Comparison of ENCODE assay signal across 33 cellular contexts in the genomic region with DNA sequence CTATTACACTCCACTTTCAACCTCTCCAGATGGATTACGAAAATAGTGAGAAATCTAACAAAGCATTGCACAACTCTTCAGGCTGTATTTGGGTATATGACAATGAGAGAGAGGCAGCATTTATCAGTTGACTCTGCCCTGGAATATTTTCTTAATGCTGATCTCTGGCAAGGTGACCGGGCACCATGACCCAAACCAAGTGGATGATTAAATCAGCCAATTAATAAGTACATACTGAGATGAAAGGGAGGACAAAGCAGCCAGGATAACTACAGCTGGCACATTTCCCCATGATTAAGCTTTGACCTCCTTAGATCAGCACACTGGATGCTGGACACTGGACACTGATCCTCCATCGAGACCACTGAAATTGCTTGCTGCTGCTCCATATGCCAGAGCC.
"Had no signal": no experiment of that assay in that cellular context is flagged by ENCODE, and none has a peak within 500 bp of the region (broad histone marks: within the 10 kb centered on the region; RNA-seq: fewer than 3 reads in every experiment).

No MANE protein-coding gene starts in this region.

- H3K27me3 ChIP-seq: adrenal gland, body of pancreas, esophagus muscularis mucosa, foreskin keratinocyte, gastrocnemius medialis, heart left ventricle had no signal

- H3K9me3 Mint-ChIP-seq: activated CD4-positive, alpha-beta T cell treated with anti-CD3 and anti-CD28 coated beads, Interleukin-2, amount 10 ng/mL, durations not matched to agents 24 days and 14 days; activated naive CD4-positive, alpha-beta T cell treated with anti-CD3 and anti-CD28 coated beads for 36 hours; activated T-helper 2 cell treated with anti-CD3 and anti-CD28 coated beads, Interferon-gamma antibody, Interleukin-2, Interleukin-4, amounts not matched to agents 10 μg/mL and 5 μg/mL and 100 μg/mL, durations not matched to agents 14 hours and 24 hours and 36 hours had no signal

- H3K4me3 Mint-ChIP-seq: activated CD4-positive, alpha-beta memory T cell treated with anti-CD3 and anti-CD28 coated beads for 36 hours; activated CD4-positive, alpha-beta T cell treated with anti-CD3 and anti-CD28 coated beads for 36 hours; activated CD4-positive, alpha-beta T cell treated with anti-CD3 and anti-CD28 coated beads, Interleukin-2, amount 10 ng/mL, durations not matched to agents 24 days and 14 days; activated CD8-positive, alpha-beta memory T cell treated with anti-CD3 and anti-CD28 coated beads, Interleukin-2, amount 10 ng/mL, durations not matched to agents 7 days and 5 days; activated CD8-positive, alpha-beta T cell treated with anti-CD3 and anti-CD28 coated beads, Interleukin-2, amount 10 ng/mL, durations not matched to agents 7 days and 5 days; activated naive CD4-positive, alpha-beta T cell treated with anti-CD3 and anti-CD28 coated beads for 36 hours; activated naive CD4-positive, alpha-beta T cell treated with anti-CD3 and anti-CD28 coated beads, Interleukin-2, amount 50 U/mL, for 24 hours; activated naive CD8-positive, alpha-beta T cell treated with anti-CD3 and anti-CD28 coated beads for 36 hours; activated naive CD8-positive, alpha-beta T cell treated with anti-CD3 and anti-CD28 coated beads, Interleukin-2, amount 50 U/mL, for 24 hours; activated T-helper 1 cell treated with anti-CD3 and anti-CD28 coated beads, Interleukin-12 subunit alpha, Interleukin-12 subunit beta, Interleukin-2, Interleukin-4 antibody, amounts not matched to agents 30 ng/mL and 10 ng/mL and 1 ng/mL, durations not matched to agents 14 hours and 24 hours and 36 hours; effector memory CD8-positive, alpha-beta T cell; T-helper 1 cell treated with Interleukin-12 subunit alpha and Interleukin-12 subunit beta and Interleukin-4 antibody, amounts not matched to agents 30 μg/mL and 1 μg/mL, for 36 hours had no signal

- H3K9me3 ChIP-seq: adrenal gland, body of pancreas, esophagus muscularis mucosa, gastrocnemius medialis had no signal

- H3K27ac ChIP-seq: adrenal gland, body of pancreas, esophagus muscularis mucosa, foreskin keratinocyte, gastrocnemius medialis, heart left ventricle had no signal

- H3K27ac Mint-ChIP-seq: activated CD4-positive, alpha-beta memory T cell treated with anti-CD3 and anti-CD28 coated beads for 36 hours; activated CD4-positive, alpha-beta T cell treated with anti-CD3 and anti-CD28 coated beads for 36 hours; activated CD4-positive, alpha-beta T cell treated with anti-CD3 and anti-CD28 coated beads, Interleukin-2, amount 10 ng/mL, durations not matched to agents 24 days and 14 days; activated CD8-positive, alpha-beta memory T cell treated with anti-CD3 and anti-CD28 coated beads, Interleukin-2, amount 10 ng/mL, durations not matched to agents 7 days and 5 days; activated CD8-positive, alpha-beta T cell treated with anti-CD3 and anti-CD28 coated beads, Interleukin-2, amount 10 ng/mL, durations not matched to agents 7 days and 5 days; activated naive CD4-positive, alpha-beta T cell treated with anti-CD3 and anti-CD28 coated beads for 36 hours; activated naive CD4-positive, alpha-beta T cell treated with anti-CD3 and anti-CD28 coated beads, Interleukin-2, amount 50 U/mL, for 24 hours; activated naive CD8-positive, alpha-beta T cell treated with anti-CD3 and anti-CD28 coated beads for 36 hours; activated naive CD8-positive, alpha-beta T cell treated with anti-CD3 and anti-CD28 coated beads, Interleukin-2, amount 50 U/mL, for 24 hours; activated T-helper 1 cell treated with anti-CD3 and anti-CD28 coated beads, Interleukin-12 subunit alpha, Interleukin-12 subunit beta, Interleukin-2, Interleukin-4 antibody, amounts not matched to agents 30 ng/mL and 10 ng/mL and 1 ng/mL, durations not matched to agents 14 hours and 24 hours and 36 hours; activated T-helper 2 cell treated with anti-CD3 and anti-CD28 coated beads, Interferon-gamma antibody, Interleukin-2, Interleukin-4, amounts not matched to agents 10 μg/mL and 5 μg/mL and 100 μg/mL, durations not matched to agents 14 hours and 24 hours and 36 hours; effector memory CD8-positive, alpha-beta T cell; T-helper 1 cell treated with Interleukin-12 subunit alpha and Interleukin-12 subunit beta and Interleukin-4 antibody, amounts not matched to agents 30 μg/mL and 1 μg/mL, for 36 hours had no signal

- H3K4me1 Mint-ChIP-seq: activated CD4-positive, alpha-beta T cell treated with anti-CD3 and anti-CD28 coated beads for 36 hours; activated CD4-positive, alpha-beta T cell treated with anti-CD3 and anti-CD28 coated beads, Interleukin-2, amount 10 ng/mL, durations not matched to agents 24 days and 14 days; activated CD8-positive, alpha-beta memory T cell treated with anti-CD3 and anti-CD28 coated beads, Interleukin-2, amount 10 ng/mL, durations not matched to agents 7 days and 5 days; activated naive CD4-positive, alpha-beta T cell treated with anti-CD3 and anti-CD28 coated beads, Interleukin-2, amount 50 U/mL, for 24 hours; activated naive CD8-positive, alpha-beta T cell treated with anti-CD3 and anti-CD28 coated beads for 36 hours; activated naive CD8-positive, alpha-beta T cell treated with anti-CD3 and anti-CD28 coated beads, Interleukin-2, amount 50 U/mL, for 24 hours had no signal

- ATAC-seq: activated CD4-positive, alpha-beta T cell treated with anti-CD3 and anti-CD28 coated beads for 36 hours; activated CD8-positive, alpha-beta memory T cell treated with anti-CD3 and anti-CD28 coated beads, Interleukin-2, amount 10 ng/mL, durations not matched to agents 7 days and 5 days; activated CD8-positive, alpha-beta T cell treated with anti-CD3 and anti-CD28 coated beads, Interleukin-2, amount 10 ng/mL, durations not matched to agents 7 days and 5 days; activated naive CD8-positive, alpha-beta T cell treated with anti-CD3 and anti-CD28 coated beads, Interleukin-2, amount 50 U/mL, for 24 hours; body of pancreas; effector memory CD8-positive, alpha-beta T cell; foreskin keratinocyte; gastrocnemius medialis; heart left ventricle had no signal

- H3K27me3 Mint-ChIP-seq: activated CD4-positive, alpha-beta memory T cell treated with anti-CD3 and anti-CD28 coated beads for 36 hours; activated CD4-positive, alpha-beta T cell treated with anti-CD3 and anti-CD28 coated beads for 36 hours; activated CD4-positive, alpha-beta T cell treated with anti-CD3 and anti-CD28 coated beads, Interleukin-2, amount 10 ng/mL, durations not matched to agents 24 days and 14 days; activated CD8-positive, alpha-beta memory T cell treated with anti-CD3 and anti-CD28 coated beads, Interleukin-2, amount 10 ng/mL, durations not matched to agents 7 days and 5 days; activated naive CD4-positive, alpha-beta T cell treated with anti-CD3 and anti-CD28 coated beads, Interleukin-2, amount 50 U/mL, for 24 hours; activated naive CD8-positive, alpha-beta T cell treated with anti-CD3 and anti-CD28 coated beads for 36 hours; activated naive CD8-positive, alpha-beta T cell treated with anti-CD3 and anti-CD28 coated beads, Interleukin-2, amount 50 U/mL, for 24 hours had no signal

- H3K36me3 ChIP-seq: adrenal gland, esophagus muscularis mucosa, gastrocnemius medialis, heart left ventricle had no signal

- H3K4me3 ChIP-seq: adrenal gland, body of pancreas, esophagus muscularis mucosa, gastrocnemius medialis, heart left ventricle had no signal

- DNase-seq: activated CD4-positive, alpha-beta memory T cell treated with anti-CD3 and anti-CD28 coated beads for 36 hours; activated CD4-positive, alpha-beta T cell treated with anti-CD3 and anti-CD28 coated beads for 36 hours; activated CD4-positive, alpha-beta T cell treated with anti-CD3 and anti-CD28 coated beads, Interleukin-2, amount 10 ng/mL, durations not matched to agents 24 days and 14 days; activated CD4-positive, CD25-positive, alpha-beta regulatory T cell; activated CD4-positive, CD25-positive, alpha-beta regulatory T cell treated with anti-CD3 and anti-CD28 coated beads, Interleukin-2, amount 50 U/mL, for 72 hours; activated CD8-positive, alpha-beta memory T cell treated with anti-CD3 and anti-CD28 coated beads, Interleukin-2, amount 10 ng/mL, durations not matched to agents 7 days and 5 days; activated CD8-positive, alpha-beta memory T cell treated with anti-CD3 and anti-CD28 coated beads, Interleukin-2, amount 50 U/mL, for 4 hours; activated CD8-positive, alpha-beta T cell treated with anti-CD3 and anti-CD28 coated beads, Interleukin-2, amount 10 ng/mL, durations not matched to agents 7 days and 5 days; activated effector memory CD4-positive, alpha-beta T cell treated with anti-CD3 and anti-CD28 coated beads, Interleukin-2, amount 50 U/mL, for 16 hours; activated naive CD4-positive, alpha-beta T cell treated with anti-CD3 and anti-CD28 coated beads for 36 hours; activated naive CD8-positive, alpha-beta T cell treated with anti-CD3 and anti-CD28 coated beads for 36 hours; activated naive CD8-positive, alpha-beta T cell treated with anti-CD3 and anti-CD28 coated beads, Interleukin-2, amount 50 U/mL, for 24 hours; activated T-cell treated with anti-CD3 and anti-CD28 coated beads, Interleukin-2, amount 50 U/mL, for 1 hour; activated T-cell treated with anti-CD3 and anti-CD28 coated beads, Interleukin-2, amount 50 U/mL, for 48 hours; adrenal gland; amygdala; aorta; body of pancreas; caudate nucleus; cortex of kidney; dermis blood vessel endothelial cell; effector CD4-positive, alpha-beta T cell; effector memory CD8-positive, alpha-beta T cell; erythroblast; foreskin keratinocyte; gastrocnemius medialis; glutamatergic neuron; heart left ventricle had no signal

- H3K4me1 ChIP-seq: adrenal gland, body of pancreas, esophagus muscularis mucosa, foreskin keratinocyte, gastrocnemius medialis, heart left ventricle had no signal

- H3K36me3 Mint-ChIP-seq: activated CD4-positive, alpha-beta memory T cell treated with anti-CD3 and anti-CD28 coated beads for 36 hours; activated naive CD4-positive, alpha-beta T cell treated with anti-CD3 and anti-CD28 coated beads, Interleukin-2, amount 50 U/mL, for 24 hours; activated naive CD8-positive, alpha-beta T cell treated with anti-CD3 and anti-CD28 coated beads for 36 hours had no signal
